9 cellular contexts compared by ENCODE assay signal in the genomic region with DNA sequence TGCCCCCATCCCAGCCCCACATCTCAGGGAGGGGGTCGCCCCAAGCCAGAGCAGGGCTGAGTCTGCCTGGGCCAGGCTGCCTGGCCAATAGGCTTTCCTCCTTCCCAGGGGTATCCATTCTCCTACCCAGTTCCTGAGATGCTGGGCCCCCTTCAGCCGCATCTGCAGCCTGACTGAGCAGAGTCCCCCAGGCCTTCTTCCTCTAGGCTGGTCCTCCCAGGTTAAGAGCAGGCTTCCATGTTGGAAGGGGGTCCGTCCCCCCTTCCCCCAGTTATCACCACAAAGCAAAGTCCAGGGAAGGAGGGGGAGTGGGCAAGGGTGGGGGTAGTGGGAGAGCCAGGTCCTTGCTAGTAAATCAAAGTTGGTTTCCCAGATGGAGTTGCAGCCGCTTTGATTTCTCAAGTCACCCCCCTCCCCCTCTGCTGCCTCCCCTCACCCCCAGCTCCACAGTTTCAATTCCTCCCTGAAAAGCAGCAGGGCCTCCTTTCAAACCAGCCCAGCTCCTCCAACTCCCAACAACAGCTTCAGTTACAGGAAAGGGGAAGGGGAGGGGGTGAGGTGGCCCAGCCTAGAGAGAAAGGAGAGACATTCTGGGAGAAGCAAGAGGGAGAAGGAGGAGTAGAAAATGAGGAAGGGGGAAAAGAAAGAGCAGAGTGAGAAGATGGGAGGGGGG. TPM values are rescaled to one million over a fixed set of nuclear protein-coding genes. Genes with fewer than 3 reads are reported as not detected.
A peak's percentile ranks its signal among the peaks of the same experiment; 100 is the strongest.
DNase-seq lines count a peak whose midpoint lies in the region; ATAC-seq and TF ChIP-seq lines count a peak whose summit lies in the region.
"Had no signal": no experiment of that assay in that cellular context is flagged by ENCODE, and none has a peak within 500 bp of the region (broad histone marks: within the 10 kb centered on the region; RNA-seq: fewer than 3 reads in every experiment).

No MANE protein-coding gene starts in this region.

- no peak overlapping the region for H3K9ac ChIP-seq in mesendoderm (ENCODE audit: low read length)

- H3K4ac ChIP-seq in mesendoderm (ENCODE audit: low read depth, low read length) = peak overlapping the region; percentile 47

- no peak overlapping the region for H3K4me3 ChIP-seq in AG04450 (ENCODE audit: low read depth, low read length)
- no peak overlapping the region for H3K4me3 ChIP-seq in MG63
- no peak overlapping the region for H3K4me3 ChIP-seq in mesendoderm (ENCODE audit: low read length)

- peak overlapping the region; percentile 68 for H3K18ac ChIP-seq in mesendoderm (ENCODE audit: low read length)

- peak overlapping the region; percentile 66 for H3K56ac ChIP-seq in mesendoderm (ENCODE audit: low read length)

- H2BK5ac ChIP-seq in mesendoderm (ENCODE audit: low read length) = no peak overlapping the region

- no peak for DNase-seq in AG04450 (ENCODE audit: low read depth, low spot score)
- DNase-seq in MG63 = peak; percentile 19
- DNase-seq in caudate nucleus (lab: John Stamatoyannopoulos, UW) = peak in 5 of 61 donors; percentile 5 to 22 (median 14)
- DNase-seq in mesendoderm = peak; percentile 79
- DNase-seq in NCI-H1436 treated with DMSO at 0.1 percent for 48 hours (lab: John Stamatoyannopoulos, UW) = no peak
- DNase-seq in UCSD-AML1 (lab: John Stamatoyannopoulos, UW; ENCODE audit: unreplicated experiment) = no peak
- no peak for DNase-seq in stimulated activated CD4-positive, alpha-beta T cell treated with anti-CD3 and anti-CD28 coated beads, Interleukin-12 subunit alpha, Interleukin-12 subunit beta, amount 100 ng/mL, for 4 hours
- DNase-seq: activated CD4-positive, alpha-beta T cell treated with anti-CD3 and anti-CD28 coated beads, Interleukin-2, amount 50 U/mL, for 48 hours had no signal

- WGBS in mesendoderm (ENCODE audit: extremely low coverage, insufficient coverage, low lambda C conversion rate) = no CpG with 5 or more reads among the region's 4 CpGs

- H3K36me3 ChIP-seq in MG63 = no peaks in the 10 kb centered on the region
- H3K36me3 ChIP-seq in mesendoderm (ENCODE audit: control insufficient read depth, insufficient read depth, low read length) = no peaks in the 10 kb centered on the region

- H3K79me2 ChIP-seq in mesendoderm (ENCODE audit: control insufficient read depth, insufficient read depth, low read length) = no peaks in the 10 kb centered on the region

- H3K27me3 ChIP-seq in AG04450 (ENCODE audit: control insufficient read depth, insufficient read depth, low read length) (no peaks in the 10 kb centered on the region), MG63 (no peaks in the 10 kb centered on the region), mesendoderm (ENCODE audit: insufficient read depth, low read length, poor library complexity) (no peaks in the 10 kb centered on the region)

- CTCF ChIA-PET in AG04450 (lab: Charles Lee) = interaction anchor here (3.8 kb wide), 1 partner anchor 14 kb away, joined by 35 read pairs; no protein-coding TSS in a partner anchor

- POLR2A ChIA-PET in AG04450 (lab: Yijun Ruan, JAX) = interaction anchor here (0.7 to 8.4 kb wide), 2 partner anchors 8 to 340 kb away, joined by 3 to 143 read pairs; a partner anchor contains a TSS

- H3K4me2 ChIP-seq in mesendoderm (ENCODE audit: low read length) = no peak overlapping the region

- no peak overlapping the region for H2AK5ac ChIP-seq in mesendoderm (ENCODE audit: low read length)

- no peaks in the 10 kb centered on the region for H3K79me1 ChIP-seq in mesendoderm (ENCODE audit: low read length)

- no peak for ATAC-seq in HG03025 (IDR thresholded peaks at IDR 0.05; ENCODE audit: low FRiP score, unreplicated experiment)

- peak overlapping the region; percentile 95 for H3K27ac ChIP-seq in AG04450 (ENCODE audit: low read depth, low read length)
- H3K27ac ChIP-seq in caudate nucleus (ENCODE audit: low read depth, low read length) = peak overlapping the region; percentile 18
- H3K27ac ChIP-seq in mesendoderm (ENCODE audit: low read depth, low read length) = no peak overlapping the region

- H4K8ac ChIP-seq in mesendoderm (ENCODE audit: low read depth, low read length) = no peak overlapping the region

- peak overlapping the region; percentile 50 for H2BK120ac ChIP-seq in mesendoderm (ENCODE audit: low read depth, low read length)

- H3K9me3 ChIP-seq in AG04450 (ENCODE audit: control insufficient read depth, insufficient read depth, low read length) = no peaks in the 10 kb centered on the region
- H3K9me3 ChIP-seq in MG63 = no peaks in the 10 kb centered on the region

- H3K23ac ChIP-seq in mesendoderm (ENCODE audit: low read length) = no peak overlapping the region

- no peak overlapping the region for H2BK15ac ChIP-seq in mesendoderm (replicated peaks; ENCODE audit: low read depth)

- no peak for TF ChIP-seq CTCF in AG04450 (IDR thresholded peaks at IDR 0.05; ENCODE audit: low read depth, low read length)

- peaks cover 19% of the 10 kb centered on the region for H3K4me1 ChIP-seq in mesendoderm (ENCODE audit: control insufficient read depth, low read depth, low read length)

- H4K5ac ChIP-seq in mesendoderm (ENCODE audit: low read length) = no peak overlapping the region

RNA-seq across cellular contexts. Expression of a gene that starts 9.5 kb away (rescaled TPM):
- polyA plus RNA-seq in AG04450 (2011; rRNA removed) = 49.4 and 73.4 TPM in 2 replicates
- polyA minus RNA-seq in AG04450 (2011; rRNA and poly(A)+ RNA removed) = 78.2 and 94.9 TPM in 2 replicates
- 29.6 and 46.3 TPM in 2 replicates for total RNA-seq in MG63 (2014; rRNA removed; shearing (Covaris generic); ENCODE audit: low replicate concordance)
- polyA plus RNA-seq in mesendoderm (2013, experiment 1 of 2) = 4.3 TPM
- 4.5 TPM for polyA plus RNA-seq in mesendoderm (2013, experiment 2 of 2)

RNA-seq across cellular contexts. Expression of a gene that starts 44.6 kb away (rescaled TPM):
- 16.3 and 16.4 TPM in 2 replicates for polyA plus RNA-seq in AG04450 (2011; rRNA removed)
- 22.0 and 26.6 TPM in 2 replicates for polyA minus RNA-seq in AG04450 (2011; rRNA and poly(A)+ RNA removed)
- total RNA-seq in MG63 (2014; rRNA removed; shearing (Covaris generic); ENCODE audit: low replicate concordance) = 5.2 and 5.5 TPM in 2 replicates
- polyA plus RNA-seq in mesendoderm (2013, experiment 1 of 2) = 27.3 TPM
- 27.6 TPM for polyA plus RNA-seq in mesendoderm (2013, experiment 2 of 2)

Comparison
In these comparisons a context has a peak if more than half of its experiments do, and no peak if none do; other contexts are left out.
1. DNase-seq: peak in MG63 (single experiment) and mesendoderm (single experiment); none in AG04450 (single experiment), NCI-H1436 treated with DMSO at 0.1 percent for 48 hours (single experiment), UCSD-AML1 (single experiment) and stimulated activated CD4-positive, alpha-beta T cell treated with anti-CD3 and anti-CD28 coated beads, Interleukin-12 subunit alpha, Interleukin-12 subunit beta, amount 100 ng/mL, for 4 hours (single experiment).